8 cellular contexts compared by ENCODE assay signal in genomic region chr12:109888179-109889020, GRCh38. TPM values are rescaled to one million over a fixed set of nuclear protein-coding genes. Genes with fewer than 3 reads are reported as not detected.
DNase-seq lines count a peak whose midpoint lies in the region; ATAC-seq and TF ChIP-seq lines count a peak whose summit lies in the region.

No MANE protein-coding gene starts in this region.

- H3K4me3 Mint-ChIP-seq in effector memory CD8-positive, alpha-beta T cell = peak overlapping the region; percentile 82 to 83

- peaks cover 32% of the 10 kb centered on the region for H3F3A ChIP-seq in GM23248 (ENCODE audit: insufficient read depth)

- peaks cover 2% of the 10 kb centered on the region for H3K36me3 Mint-ChIP-seq in effector memory CD8-positive, alpha-beta T cell (ENCODE audit: insufficient read depth)

- peaks cover 34 to 47% of the 10 kb centered on the region in 2 donors for H3K4me1 Mint-ChIP-seq in effector memory CD8-positive, alpha-beta T cell (ENCODE audit: low read depth in 2 of 2)

- peak; percentile 81 for ATAC-seq in effector memory CD8-positive, alpha-beta T cell (replicated peaks)
- ATAC-seq in GM21528 (IDR thresholded peaks at IDR 0.05; ENCODE audit: low FRiP score, unreplicated experiment) (no peak), GM19328 (IDR thresholded peaks at IDR 0.05; ENCODE audit: unreplicated experiment) (no peak)

- in situ Hi-C loops in GM23248 (cut with MboI) = no loop called here

- peak overlapping the region; percentile 72 for H3K9ac ChIP-seq in GM23248

- H3K79me2 ChIP-seq in GM23248 (ENCODE audit: insufficient read depth) = no peaks in the 10 kb centered on the region

- no peaks in the 10 kb centered on the region for H3K9me2 ChIP-seq in GM23248 (ENCODE audit: insufficient read depth)

- H3K4me2 ChIP-seq in GM23248 (ENCODE audit: unreplicated experiment) = peak overlapping the region; percentile 75

- TF ChIP-seq CTCF in testis (IDR thresholded peaks at IDR 0.05) = no peak

- peak overlapping the region; percentile 98 to 99 for H3K27ac Mint-ChIP-seq in effector memory CD8-positive, alpha-beta T cell

- H4K20me1 ChIP-seq in GM23248 (ENCODE audit: insufficient read depth) = no peaks in the 10 kb centered on the region

- H3K27ac ChIP-seq in GM23248 = peak overlapping the region; percentile 94
- no peak overlapping the region for H3K27ac ChIP-seq in testis
- no peak overlapping the region for H3K27ac ChIP-seq in SJCRH30

- no peaks in the 10 kb centered on the region for H3K9me3 Mint-ChIP-seq in effector memory CD8-positive, alpha-beta T cell

- no peaks in the 10 kb centered on the region for H3K36me3 ChIP-seq in GM23248 (ENCODE audit: low read depth)
- no peaks in the 10 kb centered on the region for H3K36me3 ChIP-seq in testis (ENCODE audit: low read depth, missing control alignments)
- H3K36me3 ChIP-seq in SJCRH30 = no peaks in the 10 kb centered on the region

- H3K4me3 ChIP-seq in GM23248 (peak overlapping the region; percentile 24), testis (no peak overlapping the region), SJCRH30 (no peak overlapping the region)

- DNase-seq in GM23248 = peak; percentile 98
- DNase-seq in RPMI7951 (ENCODE audit: low read depth) = peak; percentile 72
- peak in 1 of 3 experiments; percentile 29 for DNase-seq in effector memory CD8-positive, alpha-beta T cell
- DNase-seq in renal cortical epithelial cell (ENCODE audit: low read depth) = peak; percentile 74
- DNase-seq in testis = no peak
- no peak for DNase-seq in SJCRH30

- intact Hi-C loops in testis (cut with DNase I; ENCODE audit: low total_unique reads) = no loop called here

- H2AFZ ChIP-seq in GM23248 = peak overlapping the region; percentile 28

- H3K27me3 ChIP-seq in GM23248 (replicated peaks; ENCODE audit: insufficient read depth) (no peaks in the 10 kb centered on the region), testis (no peaks in the 10 kb centered on the region), SJCRH30 (no peaks in the 10 kb centered on the region)

- H3K4me1 ChIP-seq in GM23248 (ENCODE audit: insufficient read depth) (peaks cover 31% of the 10 kb centered on the region), testis (no peaks in the 10 kb centered on the region), SJCRH30 (0 out of 2 replicates have a peak, but pooled peaks cover 4% of the 10 kb centered on the region)

- H3K9me3 ChIP-seq in GM23248 (ENCODE audit: low read depth) (no peaks in the 10 kb centered on the region), testis (no peaks in the 10 kb centered on the region), SJCRH30 (replicated peaks) (no peaks in the 10 kb centered on the region)

- 6 to 10% methylated on average over 12 of the region's 12 CpGs for WGBS in GM23248 (ENCODE audit: low coverage in 1 of 2, low lambda C conversion rate in 2 of 2, missing lambda C conversion rate in 2 of 2), 2 experiments
- 67 to 77% methylated on average over 12 of the region's 12 CpGs for WGBS in testis, 2 donors

- TF ChIP-seq POLR2A in testis (IDR thresholded peaks at IDR 0.05) = no peak

- no peaks in the 10 kb centered on the region for H3K27me3 Mint-ChIP-seq in effector memory CD8-positive, alpha-beta T cell

RNA-seq across cellular contexts. Expression of gene GLTP, which starts 8.1 kb away (rescaled TPM):
- total RNA-seq in GM23248 (2014; rRNA removed; shearing (Covaris generic)) = 62.2 and 96.5 TPM in 2 replicates
- polyA plus RNA-seq in GM23248 (2016; fragmentation: Nextera tagmentation; extraction: Ambion mirVana) (92.8 and 96.0 TPM in 2 replicates), testis (ENCODE audit: insufficient read depth, low read depth, low replicate concordance) (27.1 TPM)
- 35.7 and 36.8 TPM in 2 replicates for total RNA-seq in RPMI7951 (2014; rRNA removed; shearing (Covaris generic))
- total RNA-seq in renal cortical epithelial cell (45.4 and 57.3 TPM in 2 replicates), testis (10 to 100 TPM; 20.0 to 23.1 TPM)
- total RNA-seq in SJCRH30 (2014; rRNA removed; shearing (Covaris generic)) = 37.4 and 39.9 TPM in 2 replicates

RNA-seq across cellular contexts. Expression of gene TCHP, which starts 11.7 kb away (rescaled TPM):
- total RNA-seq in GM23248 (2014; rRNA removed; shearing (Covaris generic)) = 11.7 and 14.7 TPM in 2 replicates
- 9.7 and 11.5 TPM in 2 replicates for polyA plus RNA-seq in GM23248 (2016; fragmentation: Nextera tagmentation; extraction: Ambion mirVana)
- 9.4 and 10.2 TPM in 2 replicates for total RNA-seq in RPMI7951 (2014; rRNA removed; shearing (Covaris generic))
- total RNA-seq in renal cortical epithelial cell = 3.6 and 13.3 TPM in 2 replicates
- total RNA-seq in testis = 10 to 100 TPM; 38.0 to 59.4 TPM
- 23.2 TPM for polyA plus RNA-seq in testis (ENCODE audit: insufficient read depth, low read depth, low replicate concordance)
- 19.0 and 21.1 TPM in 2 replicates for total RNA-seq in SJCRH30 (2014; rRNA removed; shearing (Covaris generic))

RNA-seq across cellular contexts. Expression of gene TRPV4, which starts 55.2 kb away (rescaled TPM):
- total RNA-seq in GM23248 (2014; rRNA removed; shearing (Covaris generic)) = 0.65 and 1.6 TPM in 2 replicates
- 2.6 and 2.9 TPM in 2 replicates for polyA plus RNA-seq in GM23248 (2016; fragmentation: Nextera tagmentation; extraction: Ambion mirVana)
- 0.68 and 0.96 TPM in 2 replicates for total RNA-seq in RPMI7951 (2014; rRNA removed; shearing (Covaris generic))
- 0.69 and 5.3 TPM in 2 replicates for total RNA-seq in renal cortical epithelial cell
- total RNA-seq in testis = 1 to 10 TPM; 1.3 to 3.0 TPM
- 2.2 TPM for polyA plus RNA-seq in testis (ENCODE audit: insufficient read depth, low read depth, low replicate concordance)
- total RNA-seq in SJCRH30 (2014; rRNA removed; shearing (Covaris generic)) = 2.4 and 2.9 TPM in 2 replicates

Comparison
In these comparisons a context has a peak if more than half of its experiments do, and no peak if none do; other contexts are left out.
1. DNase-seq: peak in GM23248 (single experiment), RPMI7951 (single experiment) and renal cortical epithelial cell (single experiment); none in testis (single experiment) and SJCRH30 (0 of 2).